1 cellular context compared by ENCODE assay signal in genomic region chr5:95723632-95724369, GRCh38.
TF ChIP-seq lines count a peak whose summit lies in the region.

No MANE protein-coding gene starts in this region.

TF ChIP-seq in SK-N-SH, 30 proteins besides CTCF, POLR2A, EP300 and RAD21 (continued from another document):
- no peak for TF ChIP-seq SIN3A (IDR thresholded peaks at IDR 0.05; ENCODE audit: borderline replicate concordance, low read depth, low read length)
- peak; percentile 43; the same call in 1 of the 2 replicates for TF ChIP-seq MXI1 (IDR thresholded peaks at IDR 0.05; ENCODE audit: low read depth, low read length)
- TF ChIP-seq EZH2phosphoT487 (IDR thresholded peaks at IDR 0.05; ENCODE audit: borderline replicate concordance, low read depth) = no peak
